In genomic region chr3:186108106-186108940, GRCh38 we compare ENCODE assay signal across 8 cellular contexts. TPM values are rescaled to one million over a fixed set of nuclear protein-coding genes. Genes with fewer than 3 reads are reported as not detected.
DNase-seq lines count a peak whose midpoint lies in the region; ATAC-seq and TF ChIP-seq lines count a peak whose summit lies in the region.

No MANE protein-coding gene starts in this region.

- peaks cover 52% of the 10 kb centered on the region for H3K4me1 Mint-ChIP-seq in osteocyte (ENCODE audit: unreplicated experiment)

- H3K27ac Mint-ChIP-seq in osteocyte (ENCODE audit: unreplicated experiment): peak overlapping the region; percentile 90

- intact Hi-C loops in head of caudate nucleus (cut with DNase I): loop anchor here (5.0 kb wide), 2 partner anchors 114 to 126 kb away; no protein-coding TSS in a partner anchor

- ATAC-seq in GM18861 (IDR thresholded peaks at IDR 0.05; ENCODE audit: unreplicated experiment): no peak

- no peaks in the 10 kb centered on the region for H3K9me3 Mint-ChIP-seq in osteocyte (ENCODE audit: unreplicated experiment)

- DNase-seq in activated effector memory CD4-positive, alpha-beta T cell treated with anti-CD3 and anti-CD28 coated beads, Interleukin-2, amount 50 U/mL, for 16 hours: peak; percentile 65
- DNase-seq in activated effector memory CD4-positive, alpha-beta T cell treated with Interleukin-2 at 50 U/mL for 16 hours: no peak
- peak; percentile 74 for DNase-seq in NCI-H226
- DNase-seq in activated naive CD4-positive, alpha-beta T cell treated with anti-CD3 and anti-CD28 coated beads, Interleukin-2, amount 50 U/mL, for 16 hours: peak; percentile 27
- peak in 37 of 42 donors; percentile 9 to 71 (median 38) for DNase-seq in head of caudate nucleus
- peak; percentile 91 for DNase-seq in osteocyte (ENCODE audit: extremely low spot score, unreplicated experiment)
- no peak for DNase-seq in SKM-1 (lab: John Stamatoyannopoulos, UW; ENCODE audit: unreplicated experiment)

- H3K27me3 Mint-ChIP-seq in osteocyte (ENCODE audit: unreplicated experiment): peaks cover 4% of the 10 kb centered on the region

- H3K4me3 Mint-ChIP-seq in osteocyte (ENCODE audit: unreplicated experiment): peak overlapping the region; percentile 90

- H3K36me3 Mint-ChIP-seq in osteocyte (ENCODE audit: unreplicated experiment): no peaks in the 10 kb centered on the region

- TF ChIP-seq CTCF in osteocyte (IDR thresholded peaks at IDR 0.05): no peak

RNA-seq across cellular contexts. Expression of gene ETV5, which starts 0.6 kb away (rescaled TPM):
- 58.4 and 63.6 TPM in 2 replicates for total RNA-seq in osteocyte

Comparison
In these comparisons a context has a peak if more than half of its experiments do, and no peak if none do; other contexts are left out.
1. DNase-seq: peak in activated effector memory CD4-positive, alpha-beta T cell treated with anti-CD3 and anti-CD28 coated beads, Interleukin-2, amount 50 U/mL, for 16 hours (single experiment), NCI-H226 (single experiment), activated naive CD4-positive, alpha-beta T cell treated with anti-CD3 and anti-CD28 coated beads, Interleukin-2, amount 50 U/mL, for 16 hours (single experiment), head of caudate nucleus (37 of 42) and osteocyte (single experiment); none in activated effector memory CD4-positive, alpha-beta T cell treated with Interleukin-2 at 50 U/mL for 16 hours (single experiment) and SKM-1 (single experiment).